ENCODE assay signal across 15 cellular contexts in genomic region chr10:35458500-35459448, GRCh38.
DNase-seq lines count a peak whose midpoint lies in the region; ATAC-seq and TF ChIP-seq lines count a peak whose summit lies in the region.
"Had no signal": no experiment of that assay in that cellular context is flagged by ENCODE, and none has a peak within 500 bp of the region (broad histone marks: within the 10 kb centered on the region; RNA-seq: fewer than 3 reads in every experiment).

No MANE protein-coding gene starts in this region.

- no peaks in the 10 kb centered on the region for H3K36me3 ChIP-seq in mammary epithelial cell (ENCODE audit: insufficient read depth, low read length)
- H3K36me3 ChIP-seq in breast epithelium, result no peaks in the 10 kb centered on the region

- no TSS peak for BruUV-seq in mammary epithelial cell (replicated peaks; lab: Mats Ljungman, UMichigan)

- dilution Hi-C loops in mammary epithelial cell (cut with HindIII; ENCODE audit: low sequenced_read_pairs), result no loop called here

- H3K4me3 ChIP-seq in mammary epithelial cell (replicated peaks in 1 of 3; ENCODE audit: insufficient read depth in 1 of 3, low read depth in 2 of 3, low read length in 3 of 3) (no peak overlapping the region), breast epithelium (no peak overlapping the region)

- H2AFZ ChIP-seq in mammary epithelial cell (ENCODE audit: low read depth, low read length), result no peak overlapping the region

- DNase-seq in mammary epithelial cell (peak; percentile 39), breast epithelium (ENCODE audit: low spot score in 2 of 2) (no peak), left kidney (ENCODE audit: low read depth, low spot score) (peak; percentile 94), NCI-H2081 treated with DMSO at 0.1 percent for 48 hours (lab: John Stamatoyannopoulos, UW) (no peak), NCI-H510A (lab: John Stamatoyannopoulos, UW) (no peak)
- DNase-seq in activated CD8-positive, alpha-beta T cell treated with anti-CD3 and anti-CD28 coated beads for 36 hours, result no peak
- DNase-seq: central memory CD4-positive, alpha-beta T cell; stimulated activated CD4-positive, alpha-beta T cell treated with anti-CD3 and anti-CD28 coated beads, Interleukin-4, amount 100 ng/mL, for 1 hour; stimulated activated naive CD4-positive, alpha-beta T cell treated with Interleukin-2 at 50 U/mL for 16 hours had no signal

- H3K27ac Mint-ChIP-seq in activated CD8-positive, alpha-beta T cell treated with anti-CD3 and anti-CD28 coated beads for 36 hours, result peak overlapping the region; percentile 10
- H3K27ac Mint-ChIP-seq: B cell, memory B cell had no signal

- H4K20me1 ChIP-seq in mammary epithelial cell (ENCODE audit: insufficient read depth, low read length), result no peaks in the 10 kb centered on the region

- POLR2A ChIA-PET in activated CD8-positive, alpha-beta T cell treated with anti-CD3 and anti-CD28 coated beads for 36 hours (lab: Charles Lee), result no interaction called here

- TF ChIP-seq CTCF in mammary epithelial cell (conservative IDR thresholded peaks at IDR 0.05 in 1 of 2, IDR thresholded peaks at IDR 0.05 in 1 of 2; ENCODE audit: extremely low read depth in 1 of 2, insufficient read depth in 1 of 2, low read depth in 1 of 2, low read length in 2 of 2) (no peak), breast epithelium (IDR thresholded peaks at IDR 0.05) (no peak)
- TF ChIP-seq CTCF in activated CD8-positive, alpha-beta T cell treated with anti-CD3 and anti-CD28 coated beads for 36 hours (IDR thresholded peaks at IDR 0.05), result no peak

- H3K4me2 ChIP-seq in mammary epithelial cell (ENCODE audit: insufficient read depth, low read depth, low read length), result no peak overlapping the region

- in situ Hi-C loops in mammary epithelial cell (cut with MboI; ENCODE audit: low sequenced_read_pairs in 2 of 2), result no loop called here

- intact Hi-C loops in mammary epithelial cell (cut with micrococcal nuclease) (no loop called here), breast epithelium (cut with DNase I; ENCODE audit: low total_unique reads) (no loop called here)
- intact Hi-C loops in activated CD8-positive, alpha-beta T cell treated with anti-CD3 and anti-CD28 coated beads for 36 hours (cut with micrococcal nuclease), result no loop called here

- no peak overlapping the region for H3K4me3 Mint-ChIP-seq in activated CD8-positive, alpha-beta T cell treated with anti-CD3 and anti-CD28 coated beads for 36 hours
- H3K4me3 Mint-ChIP-seq: B cell, memory B cell had no signal

- H3K27me3 Mint-ChIP-seq in activated CD8-positive, alpha-beta T cell treated with anti-CD3 and anti-CD28 coated beads for 36 hours, result no peaks in the 10 kb centered on the region
- H3K27me3 Mint-ChIP-seq: B cell, memory B cell had no signal

- no peaks in the 10 kb centered on the region for H3K27me3 ChIP-seq in mammary epithelial cell (ENCODE audit: insufficient read depth, low read length)
- H3K27me3 ChIP-seq in breast epithelium, result no peaks in the 10 kb centered on the region

- no peak for TF ChIP-seq POLR2A in breast epithelium (IDR thresholded peaks at IDR 0.05)

- peaks cover 33% of the 10 kb centered on the region for H3K4me1 ChIP-seq in mammary epithelial cell (ENCODE audit: insufficient read depth, low read length)
- H3K4me1 ChIP-seq in breast epithelium, result peaks cover 0 to 7% of the 10 kb centered on the region in 2 donors

- CTCF ChIA-PET in mammary epithelial cell (lab: Charles Lee; ENCODE audit: low non-redundant PET), result no interaction called here
- CTCF ChIA-PET in activated CD8-positive, alpha-beta T cell treated with anti-CD3 and anti-CD28 coated beads for 36 hours (lab: Charles Lee), result interaction anchor here (1.0 kb wide), 1 partner anchor 13 kb away, joined by 3 read pairs; no protein-coding TSS in a partner anchor

- H3K36me3 Mint-ChIP-seq in activated CD8-positive, alpha-beta T cell treated with anti-CD3 and anti-CD28 coated beads for 36 hours (ENCODE audit: low read depth), result peaks cover 3% of the 10 kb centered on the region

- ATAC-seq in activated CD8-positive, alpha-beta T cell treated with anti-CD3 and anti-CD28 coated beads for 36 hours, result no peak
- no peak for ATAC-seq in HG02623 (IDR thresholded peaks at IDR 0.05; ENCODE audit: unreplicated experiment)
- ATAC-seq: HCT116 had no signal

- peaks cover 99% of the 10 kb centered on the region for H3K79me2 ChIP-seq in mammary epithelial cell (ENCODE audit: insufficient read depth, low read length)

- no peak overlapping the region for H3K27ac ChIP-seq in mammary epithelial cell (ENCODE audit: insufficient read depth, low read depth, low read length)
- H3K27ac ChIP-seq in breast epithelium, result no peak overlapping the region
- H3K27ac ChIP-seq in temporal lobe (ENCODE audit: low read depth, low read length), result peak overlapping the region; percentile 94
- H3K27ac ChIP-seq: VCaP had no signal

- 53% methylated on average over 11 of the region's 12 CpGs for WGBS in mammary epithelial cell (ENCODE audit: low coverage, missing lambda C conversion rate)

- peaks cover 33% of the 10 kb centered on the region for H3K4me1 Mint-ChIP-seq in activated CD8-positive, alpha-beta T cell treated with anti-CD3 and anti-CD28 coated beads for 36 hours (ENCODE audit: low read depth)

- no peaks in the 10 kb centered on the region for H3K9me3 ChIP-seq in mammary epithelial cell (replicated peaks; ENCODE audit: insufficient read depth, low read length)
- no peaks in the 10 kb centered on the region for H3K9me3 ChIP-seq in breast epithelium

- no peak overlapping the region for H3K9ac ChIP-seq in mammary epithelial cell (ENCODE audit: insufficient read depth, low read length)

- no peaks in the 10 kb centered on the region for H3K9me3 Mint-ChIP-seq in activated CD8-positive, alpha-beta T cell treated with anti-CD3 and anti-CD28 coated beads for 36 hours
- H3K9me3 Mint-ChIP-seq: memory B cell had no signal

Comparison
In these comparisons a context has a peak if more than half of its experiments do, and no peak if none do; other contexts are left out.
1. DNase-seq: peak in mammary epithelial cell (single experiment) and left kidney (single experiment); none in breast epithelium (0 of 2), activated CD8-positive, alpha-beta T cell treated with anti-CD3 and anti-CD28 coated beads for 36 hours (single experiment), NCI-H2081 treated with DMSO at 0.1 percent for 48 hours (single experiment) and NCI-H510A (single experiment).